Comparison of ENCODE assay signal across 1 cellular context in the genomic region with DNA sequence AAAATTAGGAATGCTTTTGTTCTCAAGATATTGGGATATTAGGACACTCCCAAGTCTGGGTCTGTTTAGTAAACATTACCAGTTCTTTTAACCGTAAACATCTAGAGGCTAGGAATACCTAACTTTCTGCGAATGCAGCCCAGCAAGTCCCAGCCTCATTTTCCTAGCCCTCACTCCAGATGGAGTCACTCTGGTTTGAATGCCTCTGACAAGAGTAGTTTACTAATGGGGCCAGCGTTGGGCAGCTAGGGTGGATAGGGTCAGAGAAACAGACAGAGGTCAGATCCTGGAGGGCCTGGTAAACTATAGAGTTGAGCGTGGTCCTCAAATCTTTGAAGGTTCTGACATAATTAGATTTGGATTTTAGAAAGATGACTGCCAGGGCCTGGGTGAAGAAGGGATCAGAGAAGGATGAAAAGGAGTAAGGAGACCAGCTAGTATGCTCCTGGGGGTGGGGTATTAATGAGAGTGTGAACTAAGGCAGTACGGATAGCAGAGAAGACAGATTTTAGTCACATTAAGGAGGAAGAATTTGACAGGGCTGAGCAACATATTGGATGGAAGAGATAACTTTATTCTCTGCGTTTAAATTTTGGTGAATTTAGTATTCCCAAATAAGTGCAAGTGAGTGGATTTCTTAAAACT.
TF ChIP-seq lines count a peak whose summit lies in the region.

No MANE protein-coding gene starts in this region.

TF ChIP-seq in HepG2, 621 proteins besides CTCF, POLR2A, EP300 and RAD21 (continued from another document):
- TF ChIP-seq, protein P1, sequence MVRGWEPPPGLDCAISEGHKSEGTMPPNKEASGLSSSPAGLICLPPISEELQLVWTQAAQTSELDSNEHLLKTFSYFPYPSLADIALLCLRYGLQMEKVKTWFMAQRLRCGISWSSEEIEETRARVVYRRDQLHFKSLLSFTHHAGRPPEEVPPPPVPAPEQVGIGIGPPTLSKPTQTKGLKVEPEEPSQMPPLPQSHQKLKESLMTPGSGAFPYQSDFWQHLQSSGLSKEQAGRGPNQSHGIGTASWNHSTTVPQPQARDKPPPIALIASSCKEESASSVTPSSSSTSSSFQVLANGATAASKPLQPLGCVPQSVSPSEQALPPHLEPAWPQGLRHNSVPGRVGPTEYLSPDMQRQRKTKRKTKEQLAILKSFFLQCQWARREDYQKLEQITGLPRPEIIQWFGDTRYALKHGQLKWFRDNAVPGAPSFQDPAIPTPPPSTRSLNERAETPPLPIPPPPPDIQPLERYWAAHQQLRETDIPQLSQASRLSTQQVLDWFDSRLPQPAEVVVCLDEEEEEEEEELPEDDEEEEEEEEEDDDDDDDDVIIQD (CRISPR knock-in tag; IDR thresholded peaks at IDR 0.05; ENCODE audit: low read depth), result peak; percentile 49; the same call in 1 of the 2 replicates
- TF ChIP-seq ZBTB21 (CRISPR knock-in tag; IDR thresholded peaks at IDR 0.05) (no peak), NR2F6 (IDR thresholded peaks at IDR 0.05) (peak; percentile 39; the same call in 1 of the 2 replicates), NR2F6 (CRISPR knock-in tag; IDR thresholded peaks at IDR 0.05) (peak; percentile 44; the same call in 1 of the 2 replicates)
